Comparison of ENCODE assay signal across 3 cellular contexts in genomic region chr19:903266-903797, GRCh38.
TF ChIP-seq lines count a peak whose summit lies in the region.

No MANE protein-coding gene starts in this region.

TF ChIP-seq in HEK293, 187 proteins besides CTCF, POLR2A, EP300 and RAD21 (continues in another document):
- TF ChIP-seq KLF7 (tag by site-specific recombination; IDR thresholded peaks at IDR 0.05; ENCODE audit: borderline replicate concordance): peak; percentile 18; the same call in 1 of the 2 replicates
- TF ChIP-seq, protein P1, sequence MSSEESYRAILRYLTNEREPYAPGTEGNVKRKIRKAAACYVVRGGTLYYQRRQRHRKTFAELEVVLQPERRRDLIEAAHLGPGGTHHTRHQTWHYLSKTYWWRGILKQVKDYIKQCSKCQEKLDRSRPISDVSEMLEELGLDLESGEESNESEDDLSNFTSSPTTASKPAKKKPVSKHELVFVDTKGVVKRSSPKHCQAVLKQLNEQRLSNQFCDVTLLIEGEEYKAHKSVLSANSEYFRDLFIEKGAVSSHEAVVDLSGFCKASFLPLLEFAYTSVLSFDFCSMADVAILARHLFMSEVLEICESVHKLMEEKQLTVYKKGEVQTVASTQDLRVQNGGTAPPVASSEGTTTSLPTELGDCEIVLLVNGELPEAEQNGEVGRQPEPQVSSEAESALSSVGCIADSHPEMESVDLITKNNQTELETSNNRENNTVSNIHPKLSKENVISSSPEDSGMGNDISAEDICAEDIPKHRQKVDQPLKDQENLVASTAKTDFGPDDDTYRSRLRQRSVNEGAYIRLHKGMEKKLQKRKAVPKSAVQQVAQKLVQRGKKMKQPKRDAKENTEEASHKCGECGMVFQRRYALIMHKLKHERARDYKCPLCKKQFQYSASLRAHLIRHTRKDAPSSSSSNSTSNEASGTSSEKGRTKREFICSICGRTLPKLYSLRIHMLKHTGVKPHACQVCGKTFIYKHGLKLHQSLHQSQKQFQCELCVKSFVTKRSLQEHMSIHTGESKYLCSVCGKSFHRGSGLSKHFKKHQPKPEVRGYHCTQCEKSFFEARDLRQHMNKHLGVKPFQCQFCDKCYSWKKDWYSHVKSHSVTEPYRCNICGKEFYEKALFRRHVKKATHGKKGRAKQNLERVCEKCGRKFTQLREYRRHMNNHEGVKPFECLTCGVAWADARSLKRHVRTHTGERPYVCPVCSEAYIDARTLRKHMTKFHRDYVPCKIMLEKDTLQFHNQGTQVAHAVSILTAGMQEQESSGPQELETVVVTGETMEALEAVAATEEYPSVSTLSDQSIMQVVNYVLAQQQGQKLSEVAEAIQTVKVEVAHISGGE (tag by site-specific recombination; conservative IDR thresholded peaks at IDR 0.05; ENCODE audit: low read depth): no peak
- TF ChIP-seq ZFP37 (tag by site-specific recombination; IDR thresholded peaks at IDR 0.05): no peak
- TF ChIP-seq ZNF433 (tag by site-specific recombination; IDR thresholded peaks at IDR 0.05; ENCODE audit: low read depth): no peak
- no peak for TF ChIP-seq ZNF510 (tag by site-specific recombination; IDR thresholded peaks at IDR 0.05; ENCODE audit: insufficient replicate concordance)
- TF ChIP-seq ZNF585B (tag by site-specific recombination; IDR thresholded peaks at IDR 0.05): no peak
- TF ChIP-seq ZFP3 (tag by site-specific recombination; IDR thresholded peaks at IDR 0.05; ENCODE audit: low read depth): no peak
- no peak for TF ChIP-seq ZBTB48 (tag by site-specific recombination; IDR thresholded peaks at IDR 0.05)
- TF ChIP-seq RBAK (tag by site-specific recombination; IDR thresholded peaks at IDR 0.05): no peak
- no peak for TF ChIP-seq ZNF776 (tag by site-specific recombination; IDR thresholded peaks at IDR 0.05; ENCODE audit: borderline replicate concordance)
- TF ChIP-seq ZNF670 (tag by site-specific recombination; IDR thresholded peaks at IDR 0.05; ENCODE audit: low read depth): no peak
- no peak for TF ChIP-seq ZNF514 (tag by site-specific recombination; IDR thresholded peaks at IDR 0.05)
- peak; percentile 90 for TF ChIP-seq ZNF398 (tag by site-specific recombination; IDR thresholded peaks at IDR 0.05)
- no peak for TF ChIP-seq ZFP41 (tag by site-specific recombination; IDR thresholded peaks at IDR 0.05; ENCODE audit: borderline replicate concordance)
- TF ChIP-seq ZNF596 (tag by site-specific recombination; IDR thresholded peaks at IDR 0.05): no peak
- no peak for TF ChIP-seq TCF7L2 (IDR thresholded peaks at IDR 0.05; ENCODE audit: borderline replicate concordance, low read depth, low read length)

TF ChIP-seq in K562, 482 proteins besides CTCF, POLR2A, EP300 and RAD21 (continues in another document):
- TF ChIP-seq POLR2G (IDR thresholded peaks at IDR 0.05; ENCODE audit: low read depth, low read length) (peak; percentile 67), SOX6 (IDR thresholded peaks at IDR 0.05) (no peak), ZBTB33 (CRISPR knock-in tag; IDR thresholded peaks at IDR 0.05) (peak; percentile 75), MAFF (IDR thresholded peaks at IDR 0.05; ENCODE audit: low read length) (no peak), FIP1L1 (IDR thresholded peaks at IDR 0.05; ENCODE audit: low read depth, low read length, poor library complexity, severe bottlenecking) (peak; percentile 38), SMARCE1 (IDR thresholded peaks at IDR 0.05) (peak; percentile 30; the same call in 1 of the 2 replicates), RBFOX2 (IDR thresholded peaks at IDR 0.05; ENCODE audit: low read depth, low read length) (peak; percentile 53; the same call in 1 of the 2 replicates), CAMTA2 (CRISPR knock-in tag; conservative IDR thresholded peaks at IDR 0.05) (no peak), NRF1 (conservative IDR thresholded peaks at IDR 0.05 in 1 of 2, IDR thresholded peaks at IDR 0.05 in 1 of 2) (peak in 1 of 2 experiments; percentile 24; a peak in 1 of 4 replicates), MECOM (CRISPR knock-in tag; IDR thresholded peaks at IDR 0.05) (no peak), NFIC (IDR thresholded peaks at IDR 0.05) (no peak), CXXC5 (CRISPR knock-in tag; IDR thresholded peaks at IDR 0.05) (0 out of 2 replicates have a peak, but pooled peaks have one; percentile 22), ZNF239 (CRISPR knock-in tag; IDR thresholded peaks at IDR 0.05) (no peak), ZFX (CRISPR knock-in tag; IDR thresholded peaks at IDR 0.05) (peak; percentile 30; the same call in 1 of the 2 replicates), CEBPG (CRISPR knock-in tag; IDR thresholded peaks at IDR 0.05) (0 out of 2 replicates have a peak, but pooled peaks have one; percentile 19), CEBPG (tag; conservative IDR thresholded peaks at IDR 0.05 in 1 of 2, IDR thresholded peaks at IDR 0.05 in 1 of 2) (no peak), ETV1 (tag; conservative IDR thresholded peaks at IDR 0.05; ENCODE audit: low read depth) (no peak), ELF1 (tag; IDR thresholded peaks at IDR 0.05) (no peak), HDAC1 (IDR thresholded peaks at IDR 0.05) (0 out of 4 replicates have a peak, but pooled peaks of 1 of the 2 experiments have one; percentile 17), TFAP4 (CRISPR knock-in tag; IDR thresholded peaks at IDR 0.05; ENCODE audit: borderline replicate concordance) (peak; percentile 81), CREB1 (IDR thresholded peaks at IDR 0.05) (no peak), CREB1 (CRISPR knock-in tag; IDR thresholded peaks at IDR 0.05) (no peak)
- TF ChIP-seq, protein P2, sequence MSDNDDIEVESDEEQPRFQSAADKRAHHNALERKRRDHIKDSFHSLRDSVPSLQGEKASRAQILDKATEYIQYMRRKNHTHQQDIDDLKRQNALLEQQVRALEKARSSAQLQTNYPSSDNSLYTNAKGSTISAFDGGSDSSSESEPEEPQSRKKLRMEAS (CRISPR knock-in tag; IDR thresholded peaks at IDR 0.05): peak; percentile 45

TF ChIP-seq in neural cell, 6 proteins besides CTCF, POLR2A, EP300 and RAD21:
- no peak for TF ChIP-seq MXI1 (conservative IDR thresholded peaks at IDR 0.05; ENCODE audit: poor library complexity, severe bottlenecking)
- TF ChIP-seq, protein P3, sequence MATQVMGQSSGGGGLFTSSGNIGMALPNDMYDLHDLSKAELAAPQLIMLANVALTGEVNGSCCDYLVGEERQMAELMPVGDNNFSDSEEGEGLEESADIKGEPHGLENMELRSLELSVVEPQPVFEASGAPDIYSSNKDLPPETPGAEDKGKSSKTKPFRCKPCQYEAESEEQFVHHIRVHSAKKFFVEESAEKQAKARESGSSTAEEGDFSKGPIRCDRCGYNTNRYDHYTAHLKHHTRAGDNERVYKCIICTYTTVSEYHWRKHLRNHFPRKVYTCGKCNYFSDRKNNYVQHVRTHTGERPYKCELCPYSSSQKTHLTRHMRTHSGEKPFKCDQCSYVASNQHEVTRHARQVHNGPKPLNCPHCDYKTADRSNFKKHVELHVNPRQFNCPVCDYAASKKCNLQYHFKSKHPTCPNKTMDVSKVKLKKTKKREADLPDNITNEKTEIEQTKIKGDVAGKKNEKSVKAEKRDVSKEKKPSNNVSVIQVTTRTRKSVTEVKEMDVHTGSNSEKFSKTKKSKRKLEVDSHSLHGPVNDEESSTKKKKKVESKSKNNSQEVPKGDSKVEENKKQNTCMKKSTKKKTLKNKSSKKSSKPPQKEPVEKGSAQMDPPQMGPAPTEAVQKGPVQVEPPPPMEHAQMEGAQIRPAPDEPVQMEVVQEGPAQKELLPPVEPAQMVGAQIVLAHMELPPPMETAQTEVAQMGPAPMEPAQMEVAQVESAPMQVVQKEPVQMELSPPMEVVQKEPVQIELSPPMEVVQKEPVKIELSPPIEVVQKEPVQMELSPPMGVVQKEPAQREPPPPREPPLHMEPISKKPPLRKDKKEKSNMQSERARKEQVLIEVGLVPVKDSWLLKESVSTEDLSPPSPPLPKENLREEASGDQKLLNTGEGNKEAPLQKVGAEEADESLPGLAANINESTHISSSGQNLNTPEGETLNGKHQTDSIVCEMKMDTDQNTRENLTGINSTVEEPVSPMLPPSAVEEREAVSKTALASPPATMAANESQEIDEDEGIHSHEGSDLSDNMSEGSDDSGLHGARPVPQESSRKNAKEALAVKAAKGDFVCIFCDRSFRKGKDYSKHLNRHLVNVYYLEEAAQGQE (IDR thresholded peaks at IDR 0.05; ENCODE audit: borderline replicate concordance): no peak
- TF ChIP-seq TAF1 (IDR thresholded peaks at IDR 0.05; ENCODE audit: low read depth): no peak
- TF ChIP-seq POLR2AphosphoS5 (IDR thresholded peaks at IDR 0.05): no peak
- no peak for TF ChIP-seq EZH2 (IDR thresholded peaks at IDR 0.05; ENCODE audit: borderline replicate concordance, insufficient read depth, low read length, poor library complexity, severe bottlenecking)
- no peak for TF ChIP-seq SMC3 (conservative IDR thresholded peaks at IDR 0.05; ENCODE audit: poor library complexity)
